In the genomic region with DNA sequence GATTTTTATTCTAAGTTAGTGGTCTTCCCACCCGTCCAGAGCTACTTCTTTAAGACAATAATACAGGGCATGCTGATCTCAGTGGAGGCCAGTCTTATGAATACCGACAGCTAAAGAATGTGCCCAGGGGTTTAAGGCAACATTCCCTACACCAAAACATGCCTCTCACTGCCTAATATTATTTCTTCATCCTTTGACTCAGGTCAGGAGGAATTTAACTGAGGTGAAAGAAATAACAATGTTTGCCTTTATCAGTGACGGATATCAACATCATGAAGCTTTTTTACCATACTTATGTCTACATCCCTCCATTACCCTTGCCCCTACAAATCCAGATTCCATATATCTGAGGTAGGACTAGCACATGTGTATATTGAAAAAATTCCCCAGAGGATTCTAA, we compare ENCODE assay signal across 21 cellular contexts. TPM values are rescaled to one million over a fixed set of nuclear protein-coding genes. Genes with fewer than 3 reads are reported as not detected.
DNase-seq lines count a peak whose midpoint lies in the region; ATAC-seq, FAIRE-seq and TF ChIP-seq lines count a peak whose summit lies in the region.
"Had no signal": no experiment of that assay in that cellular context is flagged by ENCODE, and none has a peak within 500 bp of the region (broad histone marks: within the 10 kb centered on the region; RNA-seq: fewer than 3 reads in every experiment).

No MANE protein-coding gene starts in this region.

- no peaks in the 10 kb centered on the region for H4K20me1 ChIP-seq in OCI-LY7 (ENCODE audit: insufficient read depth, low read length)

- no peak overlapping the region for H3K4me3 Mint-ChIP-seq in activated T-cell treated with anti-CD3 and anti-CD28 coated beads, Interleukin-2, amount 50 U/mL, for 72 hours
- H3K4me3 Mint-ChIP-seq: activated naive CD8-positive, alpha-beta T cell treated with anti-CD3 and anti-CD28 coated beads for 36 hours; nephron progenitor cell; T-helper 17 cell had no signal

- TF ChIP-seq CTCF in AG04449 (IDR thresholded peaks at IDR 0.05; ENCODE audit: insufficient read depth, low read length, missing control alignments) (no peak), breast epithelium (IDR thresholded peaks at IDR 0.05) (no peak), OCI-LY7 (conservative IDR thresholded peaks at IDR 0.05; ENCODE audit: low read length) (no peak), right lobe of liver (IDR thresholded peaks at IDR 0.05) (no peak)

- BruUV-seq in OCI-LY7 (replicated peaks; lab: Mats Ljungman, UMichigan), result no TSS peak

- H3K79me2 ChIP-seq in OCI-LY7 (ENCODE audit: insufficient read depth, low read depth, low read length), result no peaks in the 10 kb centered on the region

- FAIRE-seq in HTR-8/SVneo (lab: Jason Lieb, UNC) (no peak), frontal cortex (lab: Jason Lieb, UNC) (no peak)

- peaks cover 2 to 3% of the 10 kb centered on the region in 2 donors for H3K9me3 Mint-ChIP-seq in activated T-cell treated with anti-CD3 and anti-CD28 coated beads, Interleukin-2, amount 50 U/mL, for 72 hours

- no peak overlapping the region for H2AFZ ChIP-seq in OCI-LY7 (ENCODE audit: low read length)

- H3K4me3 ChIP-seq in AG04449 (ENCODE audit: low read depth, low read length) (no peak overlapping the region; the same call in 1 of the 2 replicates), breast epithelium (no peak overlapping the region), OCI-LY7 (ENCODE audit: low read depth, low read length, poor library complexity, severe bottlenecking) (no peak overlapping the region), right lobe of liver (no peak overlapping the region)
- H3K4me3 ChIP-seq: colonic mucosa, stomach had no signal

- WGBS in right lobe of liver (ENCODE audit: insufficient coverage, low coverage, low lambda C conversion rate, missing lambda C conversion rate), result 73% methylated on average over 3 of the region's 3 CpGs

- H3K27ac ChIP-seq in breast epithelium (peak overlapping the region; percentile 5 to 52), OCI-LY7 (ENCODE audit: low read depth, low read length, poor library complexity, severe bottlenecking) (no peak overlapping the region), right lobe of liver (no peak overlapping the region)
- H3K27ac ChIP-seq: colonic mucosa, stomach had no signal

- no peaks in the 10 kb centered on the region for H3K4me1 ChIP-seq in breast epithelium
- H3K4me1 ChIP-seq in OCI-LY7 (ENCODE audit: insufficient read depth, low read length, poor library complexity, severe bottlenecking), result no peaks in the 10 kb centered on the region
- H3K4me1 ChIP-seq in right lobe of liver, result peaks cover 0 to 10% (median 0%) of the 10 kb centered on the region in 4 donors
- H3K4me1 ChIP-seq: colonic mucosa had no signal

- no peaks in the 10 kb centered on the region for H3K9me3 ChIP-seq in breast epithelium
- no peaks in the 10 kb centered on the region for H3K9me3 ChIP-seq in OCI-LY7 (ENCODE audit: low read length)
- no peaks in the 10 kb centered on the region for H3K9me3 ChIP-seq in right lobe of liver
- H3K9me3 ChIP-seq: colonic mucosa, stomach had no signal

- no peaks in the 10 kb centered on the region for H3K27me3 ChIP-seq in breast epithelium
- H3K27me3 ChIP-seq in right lobe of liver, result no peaks in the 10 kb centered on the region
- H3K27me3 ChIP-seq: colonic mucosa, stomach had no signal

- H3K36me3 ChIP-seq in breast epithelium (no peaks in the 10 kb centered on the region), OCI-LY7 (ENCODE audit: insufficient read depth, low read length) (no peaks in the 10 kb centered on the region), right lobe of liver (no peaks in the 10 kb centered on the region)
- H3K36me3 ChIP-seq: colonic mucosa, stomach had no signal

- TF ChIP-seq POLR2A in breast epithelium (IDR thresholded peaks at IDR 0.05) (no peak), right lobe of liver (IDR thresholded peaks at IDR 0.05) (no peak)

- no peaks in the 10 kb centered on the region for H3K9me2 ChIP-seq in OCI-LY7 (ENCODE audit: insufficient read depth, low read length)

- intact Hi-C loops in breast epithelium (cut with DNase I; ENCODE audit: low total_unique reads) (loop anchor here (10.0 kb wide), 1 partner anchor 408 kb away; no protein-coding TSS in a partner anchor), OCI-LY7 (cut with micrococcal nuclease; ENCODE audit: unreplicated experiment) (no loop called here), right lobe of liver (cut with DNase I) (loop anchor here in 1 of 2 donors (10.0 kb wide), 1 partner anchor 628 kb away; no protein-coding TSS in a partner anchor)

- H3K4me1 Mint-ChIP-seq in activated T-cell treated with anti-CD3 and anti-CD28 coated beads, Interleukin-2, amount 50 U/mL, for 72 hours (ENCODE audit: low read depth), result no peaks in the 10 kb centered on the region
- H3K4me1 Mint-ChIP-seq: activated naive CD8-positive, alpha-beta T cell treated with anti-CD3 and anti-CD28 coated beads for 36 hours; T-helper 17 cell had no signal

- no peak for ATAC-seq in activated T-cell treated with anti-CD3 and anti-CD28 coated beads, Interleukin-2, amount 50 U/mL, for 72 hours (replicated peaks in 1 of 2)
- ATAC-seq in right lobe of liver, result no peak
- ATAC-seq: esophagus mucosa, sciatic nerve, T-helper 17 cell had no signal

- CTCF ChIA-PET in AG04449 (lab: Yijun Ruan, JAX) (interaction anchor here (0.6 to 14.5 kb wide), 19 partner anchors 10 to 418 kb away, joined by 3 to 567 read pairs (median 5); no protein-coding TSS in a partner anchor), OCI-LY7 (lab: Charles Lee; ENCODE audit: unreplicated experiment) (interaction anchor here (0.9 kb wide), 1 partner anchor 59 kb away, joined by 3 read pairs; no protein-coding TSS in a partner anchor)

- POLR2A ChIA-PET in AG04449 (lab: Yijun Ruan, JAX) (interaction anchor here (0.9 to 2.3 kb wide), 4 partner anchors 10 to 95 kb away, joined by 3 to 20 read pairs (median 5); a partner anchor contains a TSS), OCI-LY7 (lab: Charles Lee) (interaction anchor here (0.5 to 1.0 kb wide), 3 partner anchors 11 to 950 kb away, joined by 3 read pairs; no protein-coding TSS in a partner anchor)

- H3K27ac Mint-ChIP-seq in activated T-cell treated with anti-CD3 and anti-CD28 coated beads, Interleukin-2, amount 50 U/mL, for 72 hours, result no peak overlapping the region
- H3K27ac Mint-ChIP-seq: activated naive CD8-positive, alpha-beta T cell treated with anti-CD3 and anti-CD28 coated beads for 36 hours; nephron progenitor cell; T-helper 17 cell had no signal

- DNase-seq in AG04449 (ENCODE audit: low read depth, low spot score) (peak; percentile 96), HTR-8/SVneo (ENCODE audit: insufficient read length, low spot score) (peak; percentile 25), breast epithelium (ENCODE audit: low spot score in 2 of 2) (peak in 1 of 2 donors; percentile 29), kidney tubule cell (ENCODE audit: low spot score) (peak; percentile 52), OCI-LY7 (ENCODE audit: low spot score) (no peak), frontal cortex (ENCODE audit: low spot score in 2 of 2) (no peak), right lobe of liver (no peak)
- DNase-seq in activated T-cell treated with anti-CD3 and anti-CD28 coated beads, Interleukin-2, amount 50 U/mL, for 72 hours, result no peak
- DNase-seq: activated CD4-positive, alpha-beta T cell treated with anti-CD3 and anti-CD28 coated beads for 1 hour; activated naive CD8-positive, alpha-beta T cell treated with anti-CD3 and anti-CD28 coated beads for 36 hours; colonic mucosa; DMS 273 treated with DMSO at 0.1 percent for 48 hours; H7; Karpas-422; NCI-H1694; NCI-H524 treated with DMSO at 0.1 percent for 48 hours; nephron progenitor cell; stomach; T-helper 17 cell had no signal

- H3K4me2 ChIP-seq in OCI-LY7 (ENCODE audit: low read length), result no peak overlapping the region

- H3K27me3 Mint-ChIP-seq in activated T-cell treated with anti-CD3 and anti-CD28 coated beads, Interleukin-2, amount 50 U/mL, for 72 hours (ENCODE audit: low read depth), result peaks cover 13% of the 10 kb centered on the region

- peaks cover 0 to 1% of the 10 kb centered on the region in 2 donors for H3K36me3 Mint-ChIP-seq in activated T-cell treated with anti-CD3 and anti-CD28 coated beads, Interleukin-2, amount 50 U/mL, for 72 hours (ENCODE audit: insufficient read depth in 2 of 2)
- H3K36me3 Mint-ChIP-seq: activated naive CD8-positive, alpha-beta T cell treated with anti-CD3 and anti-CD28 coated beads for 36 hours had no signal

RNA-seq across cellular contexts. Expression of a gene that starts 33.3 kb away (rescaled TPM):
- total RNA-seq in breast epithelium (100 to 1,000 TPM in 1 of 3 donors, 10 to 100 TPM in 2; 29.0 to 146 (median 88.5) TPM), OCI-LY7 (2022) (not detected in 2 replicates), frontal cortex (15.9 TPM), right lobe of liver (10 to 100 TPM in 3 of 6 experiments, 1 to 10 TPM in 3; 6.0 to 22.3 (median 12.5) TPM)
- total RNA-seq in OCI-LY7 (2014; rRNA removed; shearing (Covaris generic)), result not detected in 2 replicates
- 100 to 1,000 TPM; 121 to 125 TPM for total RNA-seq in activated T-cell treated with anti-CD3 and anti-CD28 coated beads, Interleukin-2, amount 50 U/mL, for 72 hours

Comparison
In these comparisons a context has a peak if more than half of its experiments do, and no peak if none do; other contexts are left out.
1. DNase-seq: peak in AG04449 (single experiment), HTR-8/SVneo (single experiment) and kidney tubule cell (single experiment); none in OCI-LY7 (single experiment), activated T-cell treated with anti-CD3 and anti-CD28 coated beads, Interleukin-2, amount 50 U/mL, for 72 hours (0 of 2), frontal cortex (0 of 2) and right lobe of liver (0 of 3).
2. H3K27ac ChIP-seq: peak in breast epithelium (2 of 2); none in OCI-LY7 (single experiment) and right lobe of liver (0 of 3).
3. RNA of a gene that starts 33.3 kb away (total RNA-seq): 121 to 125 TPM in activated T-cell treated with anti-CD3 and anti-CD28 coated beads, Interleukin-2, amount 50 U/mL, for 72 hours, 29.0 to 146 TPM in breast epithelium, 15.9 TPM in frontal cortex (single experiment) and 6.0 to 22.3 TPM in right lobe of liver; not detected in OCI-LY7; every median in the first group is over 4 times any median in the second.